ENCODE assay signal across 10 cellular contexts in genomic region chr5:132264546-132265335, GRCh38. TPM values are rescaled to one million over a fixed set of nuclear protein-coding genes. Genes with fewer than 3 reads are reported as not detected.
DNase-seq lines count a peak whose midpoint lies in the region; ATAC-seq and TF ChIP-seq lines count a peak whose summit lies in the region.
"Had no signal": no experiment of that assay in that cellular context is flagged by ENCODE, and none has a peak within 500 bp of the region (broad histone marks: within the 10 kb centered on the region; RNA-seq: fewer than 3 reads in every experiment).

No MANE protein-coding gene starts in this region.

- H3K4me2 ChIP-seq in neuronal stem cell (ENCODE audit: insufficient read depth, low read length, poor library complexity, severe bottlenecking) = no peak overlapping the region

- H3K4me3 Mint-ChIP-seq in CD8-positive, alpha-beta memory T cell = no peak overlapping the region

- TF ChIP-seq CTCF in heart right ventricle (IDR thresholded peaks at IDR 0.05) (no peak), upper lobe of right lung (IDR thresholded peaks at IDR 0.05) (no peak)

- peak overlapping the region; percentile 24 for H2BK15ac ChIP-seq in neuronal stem cell (ENCODE audit: low read length)

- peaks cover 0 to 2% of the 10 kb centered on the region in 2 donors for H3K27me3 Mint-ChIP-seq in CD8-positive, alpha-beta memory T cell

- H3K36me3 ChIP-seq in heart right ventricle (peaks cover 0 to 7% (median 0%) of the 10 kb centered on the region in 9 donors), duodenal mucosa (ENCODE audit: control insufficient read depth in 1 of 2, insufficient read depth in 2 of 2, low read length in 2 of 2) (peaks cover 0 to 3% of the 10 kb centered on the region in 2 donors), neuronal stem cell (replicated peaks in 1 of 2; ENCODE audit: control insufficient read depth in 2 of 2, insufficient read depth in 2 of 2, low read length in 2 of 2) (peaks cover 0 to 6% of the 10 kb centered on the region in 2 donors), upper lobe of right lung (no peaks in the 10 kb centered on the region)
- H3K36me3 ChIP-seq in CD8-positive, alpha-beta memory T cell (ENCODE audit: insufficient read depth, low read length) = no peaks in the 10 kb centered on the region

- H3K27ac ChIP-seq in heart right ventricle (peak overlapping the region in 8 of 10 donors; percentile 65 to 85 (median 78)), duodenal mucosa (ENCODE audit: low read depth, low read length) (peak overlapping the region; percentile 57), neuronal stem cell (replicated peaks; ENCODE audit: low read length) (no peak overlapping the region), upper lobe of right lung (peak overlapping the region; percentile 75)
- no peak overlapping the region for H3K27ac ChIP-seq in CD8-positive, alpha-beta memory T cell (ENCODE audit: low read depth, low read length)

- H3K36me3 Mint-ChIP-seq in CD8-positive, alpha-beta memory T cell = no peaks in the 10 kb centered on the region

- POLR2A ChIA-PET in CD8-positive, alpha-beta memory T cell (lab: Charles Lee) = no interaction called here

- no peak overlapping the region for H2AFZ ChIP-seq in neuronal stem cell (ENCODE audit: low read length)

- H3K27me3 ChIP-seq in heart right ventricle (no peaks in the 10 kb centered on the region), duodenal mucosa (ENCODE audit: control insufficient read depth in 1 of 2, insufficient read depth in 2 of 2, low read length in 2 of 2) (no peaks in the 10 kb centered on the region), neuronal stem cell (ENCODE audit: control insufficient read depth in 3 of 3, insufficient read depth in 3 of 3, low read depth in 1 of 3, low read length in 3 of 3) (no peaks in the 10 kb centered on the region), upper lobe of right lung (no peaks in the 10 kb centered on the region)
- no peaks in the 10 kb centered on the region for H3K27me3 ChIP-seq in CD8-positive, alpha-beta memory T cell (ENCODE audit: insufficient read depth, low read length, poor library complexity, severe bottlenecking)

- intact Hi-C loops in heart right ventricle (cut with DNase I) = loop anchor here in 1 of 10 donors (10.0 kb wide), 1 partner anchor 240 kb away; no protein-coding TSS in a partner anchor
- intact Hi-C loops in cardiac septum (cut with DNase I) = no loop called here
- intact Hi-C loops in upper lobe of right lung (cut with DNase I) = no loop called here

- CTCF ChIA-PET in CD8-positive, alpha-beta memory T cell (lab: Charles Lee) = interaction anchor here (1.0 to 2.1 kb wide), 2 partner anchors 7 to 27 kb away, joined by 3 to 5 read pairs; no protein-coding TSS in a partner anchor

- H3K27ac Mint-ChIP-seq in CD8-positive, alpha-beta memory T cell = peak overlapping the region in 1 of 8 donors; percentile 64

- peaks cover 0 to 7% (median 7%) of the 10 kb centered on the region in 3 donors for H3K4me1 Mint-ChIP-seq in CD8-positive, alpha-beta memory T cell

- H3K14ac ChIP-seq in neuronal stem cell (ENCODE audit: low read length) = no peak overlapping the region

- no peaks in the 10 kb centered on the region for H3K79me1 ChIP-seq in neuronal stem cell (ENCODE audit: low read depth, low read length)

- no peak overlapping the region for H4K8ac ChIP-seq in neuronal stem cell (ENCODE audit: low read depth, low read length)

- DNase-seq in heart right ventricle (no peak), cardiac septum (ENCODE audit: low spot score) (no peak), neuronal stem cell (ENCODE audit: low spot score) (no peak), upper lobe of right lung (no peak), DMS53 treated with DMSO at 0.1 percent for 48 hours (lab: John Stamatoyannopoulos, UW; ENCODE audit: unreplicated experiment) (no peak), NCI-H510A treated with DMSO at 0.1 percent for 48 hours (lab: John Stamatoyannopoulos, UW) (no peak)
- no peak for DNase-seq in CD8-positive, alpha-beta memory T cell
- DNase-seq: cerebellar nuclear complex, NCI-H2227 treated with DMSO at 0.1 percent for 48 hours had no signal

- no peak overlapping the region for H3K18ac ChIP-seq in neuronal stem cell (ENCODE audit: low read length)

- H3K23ac ChIP-seq in neuronal stem cell (ENCODE audit: low read depth, low read length, poor library complexity) = no peak overlapping the region

- WGBS in heart right ventricle, 2 donors = 72 to 80% methylated on average over 4 of the region's 4 CpGs
- no CpG with 5 or more reads among the region's 4 CpGs for WGBS in neuronal stem cell (ENCODE audit: extremely low coverage in 2 of 2, insufficient read length in 2 of 2, insufficient replicate concordance in 1 of 2), 2 donors

- no peak overlapping the region for H2BK12ac ChIP-seq in neuronal stem cell (ENCODE audit: low read length)

- H2BK120ac ChIP-seq in neuronal stem cell (ENCODE audit: low read depth, low read length) = no peak overlapping the region

- H3K4me3 ChIP-seq in heart right ventricle (no peak overlapping the region), duodenal mucosa (ENCODE audit: low read depth in 1 of 2, low read length in 2 of 2) (no peak overlapping the region), neuronal stem cell (ENCODE audit: low read length in 2 of 2) (no peak overlapping the region), upper lobe of right lung (no peak overlapping the region)
- H3K4me3 ChIP-seq in CD8-positive, alpha-beta memory T cell (ENCODE audit: low read length) = no peak overlapping the region

- ATAC-seq in heart right ventricle (no peak), upper lobe of right lung (no peak)

- H3K9ac ChIP-seq in duodenal mucosa (ENCODE audit: low read depth in 1 of 2, low read length in 2 of 2) = no peak overlapping the region
- H3K9ac ChIP-seq in neuronal stem cell (ENCODE audit: low read depth, low read length, poor library complexity) = no peak overlapping the region

- H4K91ac ChIP-seq in neuronal stem cell (ENCODE audit: low read depth, low read length, poor library complexity) = no peak overlapping the region

- H3K9me3 Mint-ChIP-seq in CD8-positive, alpha-beta memory T cell = no peaks in the 10 kb centered on the region

- H2AK5ac ChIP-seq in neuronal stem cell (ENCODE audit: low read depth, low read length) = no peak overlapping the region

- H3K4ac ChIP-seq in neuronal stem cell (ENCODE audit: low read length) = no peak overlapping the region

- H3K9me3 ChIP-seq in heart right ventricle = no peaks in the 10 kb centered on the region
- no peaks in the 10 kb centered on the region for H3K9me3 ChIP-seq in duodenal mucosa (ENCODE audit: control insufficient read depth in 1 of 2, low read length in 2 of 2)
- H3K9me3 ChIP-seq in neuronal stem cell (replicated peaks in 1 of 2; ENCODE audit: control insufficient read depth in 2 of 2, insufficient read depth in 1 of 2, low read depth in 1 of 2, low read length in 2 of 2) = no peaks in the 10 kb centered on the region
- no peaks in the 10 kb centered on the region for H3K9me3 ChIP-seq in upper lobe of right lung
- H3K9me3 ChIP-seq in CD8-positive, alpha-beta memory T cell (ENCODE audit: low read length) = no peaks in the 10 kb centered on the region

- peaks cover 27 to 60% (median 47%) of the 10 kb centered on the region in 9 donors for H3K4me1 ChIP-seq in heart right ventricle
- peaks cover 28 to 32% of the 10 kb centered on the region in 2 donors for H3K4me1 ChIP-seq in duodenal mucosa (ENCODE audit: control insufficient read depth in 1 of 2, insufficient read depth in 2 of 2, low read length in 2 of 2)
- H3K4me1 ChIP-seq in neuronal stem cell (ENCODE audit: control insufficient read depth in 2 of 2, insufficient read depth in 1 of 2, low read depth in 1 of 2, low read length in 2 of 2) = peaks cover 4 to 44% of the 10 kb centered on the region in 2 donors
- peaks cover 22% of the 10 kb centered on the region for H3K4me1 ChIP-seq in upper lobe of right lung
- H3K4me1 ChIP-seq in CD8-positive, alpha-beta memory T cell (ENCODE audit: insufficient read depth, low read length) = no peaks in the 10 kb centered on the region

- no peak overlapping the region for H2BK5ac ChIP-seq in neuronal stem cell (ENCODE audit: low read length)

RNA-seq across cellular contexts. Expression of gene PDLIM4, which starts 7.2 kb away (rescaled TPM):
- total RNA-seq in heart right ventricle (1 to 10 TPM; 2.1 to 8.7 (median 3.4) TPM), cardiac septum (8.8 TPM), upper lobe of right lung (7.4 TPM)
- polyA plus RNA-seq in heart right ventricle = 10 to 100 TPM in 1 of 2 donors, 1 to 10 TPM in 1; 3.4 to 15.3 TPM
- polyA plus RNA-seq in neuronal stem cell (2013, experiment 1 of 2) = 20.0 TPM
- polyA plus RNA-seq in neuronal stem cell (2013, experiment 2 of 2) = 18.6 TPM
- total RNA-seq in CD8-positive, alpha-beta memory T cell = 1 to 10 TPM in 1 of 2 experiments, under 1 TPM in 1; 0.39 to 1.4 TPM
- polyA plus RNA-seq in CD8-positive, alpha-beta memory T cell = not detected

RNA-seq across cellular contexts. Expression of gene SLC22A4, which starts 29.5 kb away (rescaled TPM):
- 1 to 10 TPM in 8 of 10 donors, under 1 TPM in 2; 0.39 to 9.0 (median 2.1) TPM for total RNA-seq in heart right ventricle
- 1 to 10 TPM in 1 of 2 donors, under 1 TPM in 1; 0.51 to 2.7 TPM for polyA plus RNA-seq in heart right ventricle
- 2.2 TPM for total RNA-seq in cardiac septum
- 0.10 TPM for polyA plus RNA-seq in neuronal stem cell (2013, experiment 1 of 2)
- 0.06 TPM for polyA plus RNA-seq in neuronal stem cell (2013, experiment 2 of 2)
- 1.8 TPM for total RNA-seq in upper lobe of right lung
- 1 to 10 TPM; 2.6 to 2.9 TPM for total RNA-seq in CD8-positive, alpha-beta memory T cell
- polyA plus RNA-seq in CD8-positive, alpha-beta memory T cell = 0.15 TPM

RNA-seq across cellular contexts. Expression of gene P4HA2, which starts 37.1 kb away (rescaled TPM):
- total RNA-seq in heart right ventricle = 10 to 100 TPM; 35.0 to 77.1 (median 52.4) TPM
- 10 to 100 TPM; 27.2 to 97.0 TPM for polyA plus RNA-seq in heart right ventricle
- 50.5 TPM for total RNA-seq in cardiac septum
- 2.9 TPM for polyA plus RNA-seq in neuronal stem cell (2013, experiment 1 of 2)
- 2.7 TPM for polyA plus RNA-seq in neuronal stem cell (2013, experiment 2 of 2)
- 79.0 TPM for total RNA-seq in upper lobe of right lung
- 1 to 10 TPM; 7.2 to 7.9 TPM for total RNA-seq in CD8-positive, alpha-beta memory T cell
- polyA plus RNA-seq in CD8-positive, alpha-beta memory T cell = not detected

Comparison
In these comparisons a context has a peak if more than half of its experiments do, and no peak if none do; other contexts are left out.
1. H3K27ac ChIP-seq: peak in heart right ventricle (8 of 10), duodenal mucosa (single experiment) and upper lobe of right lung (single experiment); none in neuronal stem cell (single experiment) and CD8-positive, alpha-beta memory T cell (single experiment).